16 cellular contexts compared by ENCODE assay signal in genomic region chr3:11523793-11524160, GRCh38.
DNase-seq lines count a peak whose midpoint lies in the region; ATAC-seq, FAIRE-seq and TF ChIP-seq lines count a peak whose summit lies in the region.
"Had no signal": no experiment of that assay in that cellular context is flagged by ENCODE, and none has a peak within 500 bp of the region (broad histone marks: within the 10 kb centered on the region; RNA-seq: fewer than 3 reads in every experiment).

No MANE protein-coding gene starts in this region.

- ATAC-seq in GM18870 (IDR thresholded peaks at IDR 0.05; ENCODE audit: unreplicated experiment): no peak
- ATAC-seq in activated naive CD4-positive, alpha-beta T cell treated with anti-CD3 and anti-CD28 coated beads, Interleukin-2, amount 50 U/mL, for 72 hours: no peak
- ATAC-seq in HG03565 (IDR thresholded peaks at IDR 0.05; ENCODE audit: unreplicated experiment): no peak
- ATAC-seq in GM18517 (IDR thresholded peaks at IDR 0.05; ENCODE audit: unreplicated experiment): no peak
- ATAC-seq: HepG2 had no signal

- H3K36me3 Mint-ChIP-seq in HFFc6 (ENCODE audit: low read depth): peaks cover 14% of the 10 kb centered on the region
- peaks cover 0 to 5% of the 10 kb centered on the region in 2 donors for H3K36me3 Mint-ChIP-seq in activated naive CD4-positive, alpha-beta T cell treated with anti-CD3 and anti-CD28 coated beads, Interleukin-2, amount 50 U/mL, for 72 hours

- H3K36me3 ChIP-seq in adipocyte (ENCODE audit: control insufficient read depth, insufficient read depth, low read length, severe bottlenecking) (no peaks in the 10 kb centered on the region), keratinocyte (ENCODE audit: control insufficient read depth in 2 of 2, extremely low read depth in 1 of 2, insufficient read depth in 2 of 2, low read length in 2 of 2) (no peaks in the 10 kb centered on the region), smooth muscle cell (ENCODE audit: low read depth) (no peaks in the 10 kb centered on the region)

- no peak overlapping the region for H3K9ac ChIP-seq in adipocyte (ENCODE audit: low read length)
- H3K9ac ChIP-seq in keratinocyte (ENCODE audit: control insufficient read depth, extremely low read depth, insufficient read depth, low read length): peak overlapping the region; percentile 19
- H3K9ac ChIP-seq in smooth muscle cell (ENCODE audit: low read depth): no peak overlapping the region

- H3K4me1 ChIP-seq in adipocyte (ENCODE audit: control insufficient read depth, insufficient read depth, low read length) (peaks cover 6% of the 10 kb centered on the region), keratinocyte (ENCODE audit: control insufficient read depth, extremely low read depth, insufficient read depth, low read length) (peaks cover 21% of the 10 kb centered on the region), smooth muscle cell (ENCODE audit: low read depth) (no peaks in the 10 kb centered on the region)

- peaks cover 42% of the 10 kb centered on the region for H3K4me1 Mint-ChIP-seq in HFFc6 (ENCODE audit: low read depth)
- H3K4me1 Mint-ChIP-seq: activated naive CD8-positive, alpha-beta T cell treated with anti-CD3 and anti-CD28 coated beads for 36 hours had no signal

- no peaks in the 10 kb centered on the region for H3K27me3 ChIP-seq in adipocyte (replicated peaks; ENCODE audit: control insufficient read depth, insufficient read depth, low read length)
- no peaks in the 10 kb centered on the region for H3K27me3 ChIP-seq in keratinocyte (ENCODE audit: control insufficient read depth, extremely low read depth, insufficient read depth, low read length)
- no peaks in the 10 kb centered on the region for H3K27me3 ChIP-seq in smooth muscle cell (ENCODE audit: low read depth)

- H3K9me3 Mint-ChIP-seq in HFFc6: no peaks in the 10 kb centered on the region
- H3K9me3 Mint-ChIP-seq in activated naive CD4-positive, alpha-beta T cell treated with anti-CD3 and anti-CD28 coated beads, Interleukin-2, amount 50 U/mL, for 72 hours: no peaks in the 10 kb centered on the region

- H3K27ac ChIP-seq in keratinocyte (ENCODE audit: control insufficient read depth, insufficient read depth, low read length): peak overlapping the region; percentile 72
- peak overlapping the region; percentile 47 for H3K27ac ChIP-seq in smooth muscle cell (ENCODE audit: low read depth)

- H3K4me2 ChIP-seq in keratinocyte (ENCODE audit: control insufficient read depth, extremely low read depth, insufficient read depth, low read depth, low read length) (no peak overlapping the region), smooth muscle cell (no peak overlapping the region)

- H3K9me3 ChIP-seq in adipocyte (ENCODE audit: control insufficient read depth, low read length) (no peaks in the 10 kb centered on the region), keratinocyte (ENCODE audit: control insufficient read depth, low read depth, low read length) (no peaks in the 10 kb centered on the region), smooth muscle cell (replicated peaks; ENCODE audit: low read depth) (no peaks in the 10 kb centered on the region)

- 75% methylated on average over 3 of the region's 3 CpGs for WGBS in smooth muscle cell (ENCODE audit: low lambda C conversion rate)

- H3K4me3 Mint-ChIP-seq in HFFc6: no peak overlapping the region
- H3K4me3 Mint-ChIP-seq: activated naive CD8-positive, alpha-beta T cell treated with anti-CD3 and anti-CD28 coated beads for 36 hours had no signal

- no peaks in the 10 kb centered on the region for H3K9me1 ChIP-seq in keratinocyte (ENCODE audit: control insufficient read depth, extremely low read depth, insufficient read depth, low read length)

- DNase-seq in HFFc6 (no peak), adipocyte (ENCODE audit: low read depth) (peak; percentile 36), keratinocyte (ENCODE audit: low read depth, low spot score) (no peak), smooth muscle cell (lab: John Stamatoyannopoulos, UW; ENCODE audit: unreplicated experiment) (no peak)
- no peak for DNase-seq in activated naive CD4-positive, alpha-beta T cell treated with anti-CD3 and anti-CD28 coated beads, Interleukin-2, amount 50 U/mL, for 72 hours (ENCODE audit: low spot score in 2 of 2)
- DNase-seq: activated naive CD8-positive, alpha-beta T cell treated with anti-CD3 and anti-CD28 coated beads for 36 hours; activated T-cell treated with anti-CD3 and anti-CD28 coated beads, Interleukin-2, amount 50 U/mL, for 1 hour; AML-193; mesendoderm; small intestine; stimulated activated naive CD4-positive, alpha-beta T cell treated with Interleukin-2 at 50 U/mL for 16 hours had no signal

- TF ChIP-seq CTCF in HFFc6 (IDR thresholded peaks at IDR 0.05) (no peak), keratinocyte (optimal IDR thresholded peaks at IDR 0.05 in 1 of 3, IDR thresholded peaks at IDR 0.05 in 1 of 3, conservative IDR thresholded peaks at IDR 0.05 in 1 of 3; ENCODE audit: extremely low read depth in 1 of 3, insufficient read depth in 2 of 3, low read length in 3 of 3) (no peak), smooth muscle cell (IDR thresholded peaks at IDR 0.05; ENCODE audit: borderline replicate concordance, insufficient read depth, poor library complexity, severe bottlenecking) (no peak)

- H3K79me2 ChIP-seq in keratinocyte (ENCODE audit: control insufficient read depth, insufficient read depth, low read length) (no peaks in the 10 kb centered on the region), smooth muscle cell (ENCODE audit: low read depth) (no peaks in the 10 kb centered on the region)

- H3K27ac Mint-ChIP-seq in HFFc6: peak overlapping the region; percentile 66
- H3K27ac Mint-ChIP-seq in activated naive CD4-positive, alpha-beta T cell treated with anti-CD3 and anti-CD28 coated beads, Interleukin-2, amount 50 U/mL, for 72 hours: no peak overlapping the region
- H3K27ac Mint-ChIP-seq: activated naive CD8-positive, alpha-beta T cell treated with anti-CD3 and anti-CD28 coated beads for 36 hours had no signal

- no peaks in the 10 kb centered on the region for H3F3A ChIP-seq in smooth muscle cell (ENCODE audit: low read depth)

- H2AFZ ChIP-seq in keratinocyte (ENCODE audit: control insufficient read depth, low read length) (peak overlapping the region; percentile 14), smooth muscle cell (ENCODE audit: low read depth) (no peak overlapping the region)

- dilution Hi-C loops in keratinocyte (cut with MboI; ENCODE audit: extremely low pct_ligation_motif_present, low sequenced_read_pairs): no loop called here

- FAIRE-seq in keratinocyte (lab: Jason Lieb, UNC): no peak
- FAIRE-seq: GM19239, HepG2, small intestine had no signal

- H3K4me3 ChIP-seq in adipocyte (ENCODE audit: low read length) (no peak overlapping the region), keratinocyte (ENCODE audit: control insufficient read depth in 2 of 3, extremely low read depth in 1 of 3, insufficient read depth in 2 of 3, low read depth in 1 of 3, low read length in 3 of 3) (no peak overlapping the region), smooth muscle cell (no peak overlapping the region)

- H4K20me1 ChIP-seq in keratinocyte (ENCODE audit: control insufficient read depth, extremely low read depth, insufficient read depth, low read length) (no peaks in the 10 kb centered on the region), smooth muscle cell (ENCODE audit: low read depth) (no peaks in the 10 kb centered on the region)

- no peaks in the 10 kb centered on the region for H3K27me3 Mint-ChIP-seq in HFFc6 (ENCODE audit: insufficient read depth)
- H3K27me3 Mint-ChIP-seq: activated naive CD8-positive, alpha-beta T cell treated with anti-CD3 and anti-CD28 coated beads for 36 hours had no signal
